In genomic region chr16:82639666-82640336, GRCh38 we compare ENCODE assay signal across 8 cellular contexts. TPM values are rescaled to one million over a fixed set of nuclear protein-coding genes. Genes with fewer than 3 reads are reported as not detected.
DNase-seq lines count a peak whose midpoint lies in the region; ATAC-seq and TF ChIP-seq lines count a peak whose summit lies in the region.

No MANE protein-coding gene starts in this region.

- H3K9me3 ChIP-seq in RWPE2 (ENCODE audit: severe bottlenecking) (no peaks in the 10 kb centered on the region), ascending aorta (no peaks in the 10 kb centered on the region)

- peaks cover 15% of the 10 kb centered on the region for H3K36me3 ChIP-seq in RWPE2 (ENCODE audit: low read depth)
- no peaks in the 10 kb centered on the region for H3K36me3 ChIP-seq in ascending aorta

- H3K4me3 ChIP-seq in RWPE2 (ENCODE audit: severe bottlenecking) (no peak overlapping the region), ascending aorta (no peak overlapping the region)

- intact Hi-C loops in Right ventricle myocardium inferior (cut with DNase I) = no loop called here
- intact Hi-C loops in cardiac septum (cut with DNase I) = loop anchor here (5.0 to 10.0 kb wide), 3 partner anchors 98 to 715 kb away; no protein-coding TSS in a partner anchor
- intact Hi-C loops in ascending aorta (cut with DNase I) = no loop called here

- H3K27ac ChIP-seq in RWPE2 (ENCODE audit: poor library complexity, severe bottlenecking) (peak overlapping the region; percentile 100), ascending aorta (no peak overlapping the region)

- H3K4me1 ChIP-seq in RWPE2 (ENCODE audit: insufficient read depth, poor library complexity, severe bottlenecking) = peaks cover 38% of the 10 kb centered on the region
- H3K4me1 ChIP-seq in ascending aorta = peaks cover 3 to 9% of the 10 kb centered on the region in 2 donors

- ATAC-seq in Right ventricle myocardium inferior (peak; percentile 58), HG03135 (IDR thresholded peaks at IDR 0.05; ENCODE audit: unreplicated experiment) (peak; percentile 65), RWPE2 (ENCODE audit: low read depth) (peak; percentile 73)

- no peaks in the 10 kb centered on the region for H3K27me3 ChIP-seq in RWPE2 (ENCODE audit: insufficient read depth, poor library complexity, severe bottlenecking)
- H3K27me3 ChIP-seq in ascending aorta = no peaks in the 10 kb centered on the region

- TF ChIP-seq CTCF in RWPE2 (IDR thresholded peaks at IDR 0.05; ENCODE audit: poor library complexity, severe bottlenecking) = peak; percentile 95
- TF ChIP-seq CTCF in ascending aorta (IDR thresholded peaks at IDR 0.05) = peak; percentile 33 to 53 (median 34)

- DNase-seq in Right ventricle myocardium inferior (ENCODE audit: missing footprints) (no peak), cardiac septum (ENCODE audit: low spot score) (no peak), RWPE2 (ENCODE audit: low spot score) (no peak), ascending aorta (ENCODE audit: low spot score in 2 of 2) (no peak), iris pigment epithelial cell (ENCODE audit: low read depth) (peak; percentile 75), amniotic stem cell (lab: John Stamatoyannopoulos, UW) (no peak)
- DNase-seq in stimulated activated CD4-positive, alpha-beta T cell treated with anti-CD3 and anti-CD28 coated beads, Interleukin-4, amount 100 ng/mL, for 48 hours (ENCODE audit: low read depth in 2 of 2) = peak; percentile 36 to 46

RNA-seq across cellular contexts. Expression of gene CDH13, which starts 13.0 kb away (rescaled TPM):
- total RNA-seq in Right ventricle myocardium inferior (173 TPM), cardiac septum (108 TPM), ascending aorta (160 TPM)

Comparison
In these comparisons a context has a peak if more than half of its experiments do, and no peak if none do; other contexts are left out.
1. DNase-seq: peak in iris pigment epithelial cell (single experiment) and stimulated activated CD4-positive, alpha-beta T cell treated with anti-CD3 and anti-CD28 coated beads, Interleukin-4, amount 100 ng/mL, for 48 hours (2 of 2); none in Right ventricle myocardium inferior (single experiment), cardiac septum (single experiment), RWPE2 (single experiment), ascending aorta (0 of 2) and amniotic stem cell (single experiment).
2. Peak in every context shown above with its lines, with median percentiles within 50 percentile points of each other: ATAC-seq.